11 cellular contexts compared by ENCODE assay signal in genomic region chr17:80819422-80820164, GRCh38.
DNase-seq lines count a peak whose midpoint lies in the region; ATAC-seq and TF ChIP-seq lines count a peak whose summit lies in the region.
"Had no signal": no experiment of that assay in that cellular context is flagged by ENCODE, and none has a peak within 500 bp of the region (broad histone marks: within the 10 kb centered on the region; RNA-seq: fewer than 3 reads in every experiment).

No MANE protein-coding gene starts in this region.

- H3K4me1 ChIP-seq in foreskin keratinocyte (no peaks in the 10 kb centered on the region), OCI-LY7 (ENCODE audit: insufficient read depth, low read length, poor library complexity, severe bottlenecking) (no peaks in the 10 kb centered on the region)

- POLR2A ChIA-PET in WTC11 (lab: Charles Lee) = no interaction called here
- POLR2A ChIA-PET in OCI-LY7 (lab: Charles Lee) = interaction anchor here (1.0 kb wide), 1 partner anchor 13 kb away, joined by 3 read pairs; no protein-coding TSS in a partner anchor

- no peak overlapping the region for H3K4me2 ChIP-seq in OCI-LY7 (ENCODE audit: low read length)

- no TSS peak for BruUV-seq in OCI-LY7 (replicated peaks; lab: Mats Ljungman, UMichigan)

- no peaks in the 10 kb centered on the region for H3K9me3 ChIP-seq in OCI-LY7 (ENCODE audit: low read length)
- H3K9me3 ChIP-seq: mucosa of descending colon had no signal

- ATAC-seq in WTC11 (no peak), left lobe of liver (peak; percentile 49), foreskin keratinocyte (no peak), GM21737 (IDR thresholded peaks at IDR 0.05; ENCODE audit: unreplicated experiment) (no peak), GM18858 (IDR thresholded peaks at IDR 0.05; ENCODE audit: unreplicated experiment) (no peak)
- ATAC-seq: mucosa of descending colon had no signal

- no peaks in the 10 kb centered on the region for H3K79me2 ChIP-seq in OCI-LY7 (ENCODE audit: insufficient read depth, low read depth, low read length)

- no peak overlapping the region for H3K4me3 ChIP-seq in OCI-LY7 (ENCODE audit: low read depth, low read length, poor library complexity, severe bottlenecking)
- H3K4me3 ChIP-seq: mucosa of descending colon had no signal

- H3K27me3 ChIP-seq in foreskin keratinocyte = no peaks in the 10 kb centered on the region

- CTCF ChIA-PET in WTC11 (lab: Charles Lee) (interaction anchor here (1.3 to 1.9 kb wide), 2 partner anchors 8 to 80 kb away, joined by 5 read pairs; no protein-coding TSS in a partner anchor), OCI-LY7 (lab: Charles Lee; ENCODE audit: unreplicated experiment) (no interaction called here)

- TF ChIP-seq CTCF in WTC11 (IDR thresholded peaks at IDR 0.05) (no peak), foreskin keratinocyte (conservative IDR thresholded peaks at IDR 0.05) (no peak), OCI-LY7 (conservative IDR thresholded peaks at IDR 0.05; ENCODE audit: low read length) (no peak)

- no peak overlapping the region for H2AFZ ChIP-seq in OCI-LY7 (ENCODE audit: low read length)

- DNase-seq in stimulated activated CD4-positive, alpha-beta T cell treated with anti-CD3 and anti-CD28 coated beads, Interleukin-15, amount 100 ng/mL, for 24 hours = peak; percentile 47
- DNase-seq in stimulated activated CD4-positive, alpha-beta T cell treated with anti-CD3 and anti-CD28 coated beads, Interleukin-2, amount 100 ng/mL, for 48 hours = no peak
- no peak for DNase-seq in WTC11 (ENCODE audit: low spot score)
- no peak for DNase-seq in left lobe of liver (ENCODE audit: low spot score)
- DNase-seq in foreskin keratinocyte = no peak
- DNase-seq in OCI-LY7 (ENCODE audit: low spot score) = no peak
- DNase-seq: amniotic stem cell had no signal

- peaks cover 12% of the 10 kb centered on the region for H3K4me1 Mint-ChIP-seq in WTC11

- H3K27me3 Mint-ChIP-seq in WTC11 (ENCODE audit: low read depth) = no peaks in the 10 kb centered on the region
- H3K27me3 Mint-ChIP-seq: B cell had no signal

- no peaks in the 10 kb centered on the region; the same call in 1 of the 2 replicates for H3K36me3 Mint-ChIP-seq in WTC11

- intact Hi-C loops in OCI-LY7 (cut with micrococcal nuclease; ENCODE audit: unreplicated experiment) = no loop called here

- H3K4me3 Mint-ChIP-seq in WTC11 = no peak overlapping the region
- H3K4me3 Mint-ChIP-seq: B cell had no signal

- H3K9me2 ChIP-seq in OCI-LY7 (ENCODE audit: insufficient read depth, low read length) = no peaks in the 10 kb centered on the region

- H3K27ac Mint-ChIP-seq in WTC11 = peak overlapping the region; percentile 25
- H3K27ac Mint-ChIP-seq: B cell had no signal

- H4K20me1 ChIP-seq in OCI-LY7 (ENCODE audit: insufficient read depth, low read length) = no peaks in the 10 kb centered on the region

- no peaks in the 10 kb centered on the region for H3K9me3 Mint-ChIP-seq in WTC11

- H3K27ac ChIP-seq in foreskin keratinocyte = no peak overlapping the region
- no peak overlapping the region for H3K27ac ChIP-seq in OCI-LY7 (ENCODE audit: low read depth, low read length, poor library complexity, severe bottlenecking)

- H3K36me3 ChIP-seq in OCI-LY7 (ENCODE audit: insufficient read depth, low read length) = peaks cover 16% of the 10 kb centered on the region

TF ChIP-seq in WTC11, 78 proteins besides CTCF, POLR2A, EP300 and RAD21:
- TF ChIP-seq ELF4 (CRISPR knock-in tag; IDR thresholded peaks at IDR 0.05; ENCODE audit: low read depth) (no peak), HMGXB4 (CRISPR knock-in tag; IDR thresholded peaks at IDR 0.05) (no peak), CREM (CRISPR knock-in tag; IDR thresholded peaks at IDR 0.05) (no peak), E2F5 (CRISPR knock-in tag; IDR thresholded peaks at IDR 0.05) (no peak)
